In the genomic region with DNA sequence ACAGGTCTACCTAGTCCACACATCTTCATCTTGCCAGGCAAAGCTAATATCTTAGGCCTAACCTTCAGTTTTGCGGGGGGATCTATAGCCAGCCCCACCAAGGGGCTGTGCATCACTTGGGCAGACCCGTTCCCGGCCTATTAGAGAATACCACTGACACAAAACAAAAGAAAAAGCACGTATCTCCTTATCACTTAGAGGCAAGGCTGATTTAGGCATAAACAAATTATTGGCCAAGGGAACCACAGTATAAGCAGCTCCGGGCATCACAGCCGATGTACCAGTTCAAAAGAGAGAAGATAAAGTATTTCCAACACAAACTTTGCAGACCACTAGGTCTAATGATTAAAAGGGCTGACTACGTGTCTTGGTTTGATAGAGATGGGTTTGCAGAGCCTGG, we compare ENCODE assay signal across 32 cellular contexts.
DNase-seq lines count a peak whose midpoint lies in the region; ATAC-seq and TF ChIP-seq lines count a peak whose summit lies in the region.
"Had no signal": no experiment of that assay in that cellular context is flagged by ENCODE, and none has a peak within 500 bp of the region (broad histone marks: within the 10 kb centered on the region; RNA-seq: fewer than 3 reads in every experiment).

No MANE protein-coding gene starts in this region.

- no peaks in the 10 kb centered on the region for H3K36me3 Mint-ChIP-seq in endodermal cell (ENCODE audit: low read depth)
- H3K36me3 Mint-ChIP-seq: activated naive CD8-positive, alpha-beta T cell; CD8-positive, alpha-beta memory T cell; natural killer cell had no signal

- no peaks in the 10 kb centered on the region for H3K36me3 ChIP-seq in left ventricle myocardium inferior
- no peaks in the 10 kb centered on the region for H3K36me3 ChIP-seq in endodermal cell (ENCODE audit: control insufficient read depth, insufficient read depth, low read length)
- no peaks in the 10 kb centered on the region for H3K36me3 ChIP-seq in uterus
- H3K36me3 ChIP-seq: thoracic aorta had no signal

- no peak for TF ChIP-seq CTCF in left ventricle myocardium inferior (IDR thresholded peaks at IDR 0.05; ENCODE audit: borderline replicate concordance)
- TF ChIP-seq CTCF in endodermal cell (conservative IDR thresholded peaks at IDR 0.05), result no peak
- TF ChIP-seq CTCF in uterus (IDR thresholded peaks at IDR 0.05), result no peak

- no peak overlapping the region for H3K4me3 Mint-ChIP-seq in endodermal cell
- H3K4me3 Mint-ChIP-seq: activated CD4-positive, alpha-beta T cell treated with anti-CD3 and anti-CD28 coated beads, Interleukin-2, amount 10 ng/mL, durations not matched to agents 7 days and 5 days; activated naive CD8-positive, alpha-beta T cell; CD8-positive, alpha-beta memory T cell; natural killer cell had no signal

- no peaks in the 10 kb centered on the region for H3K9me3 Mint-ChIP-seq in endodermal cell
- H3K9me3 Mint-ChIP-seq: activated CD4-positive, alpha-beta T cell treated with anti-CD3 and anti-CD28 coated beads, Interleukin-2, amount 10 ng/mL, durations not matched to agents 7 days and 5 days; HFFc6; IgD-negative memory B cell; natural killer cell had no signal

- H3K27me3 Mint-ChIP-seq in endodermal cell (ENCODE audit: insufficient read depth), result no peaks in the 10 kb centered on the region
- H3K27me3 Mint-ChIP-seq: activated naive CD8-positive, alpha-beta T cell; CD8-positive, alpha-beta memory T cell; IgD-negative memory B cell had no signal

- DNase-seq in left ventricle myocardium inferior, result no peak
- DNase-seq in right cardiac atrium, result no peak
- DNase-seq in endodermal cell, result no peak
- DNase-seq in pons (ENCODE audit: low spot score), result peak; percentile 30
- DNase-seq in uterus, result no peak
- no peak for DNase-seq in NCI-H1930 (lab: John Stamatoyannopoulos, UW)
- DNase-seq: activated CD4-positive, alpha-beta T cell treated with anti-CD3 and anti-CD28 coated beads, Interleukin-2, amount 10 ng/mL, durations not matched to agents 7 days and 5 days; activated effector memory CD4-positive, alpha-beta T cell treated with anti-CD3 and anti-CD28 coated beads, Interleukin-2, amount 50 U/mL, for 16 hours; activated T-cell treated with anti-CD3 and anti-CD28 coated beads, Interleukin-2, amount 50 U/mL, for 1 hour; AML-193; CD8-positive, alpha-beta memory T cell; DMS 273 treated with DMSO at 0.1 percent for 48 hours; effector CD4-positive, alpha-beta T cell; GOT3; HFFc6; natural killer cell; NCI-H1092; NCI-H526 treated with DMSO at 0.1 percent for 48 hours; NK-92 treated with Interleukin-12 subunit alpha and Interleukin-12 subunit beta, amount 100 ng/mL, for 24 hours; occipital lobe; SHP77; stimulated activated naive CD4-positive, alpha-beta T cell; SW 1271; T-helper 9 cell had no signal

- no peaks in the 10 kb centered on the region for H3K27me3 ChIP-seq in left ventricle myocardium inferior (ENCODE audit: low read depth)
- H3K27me3 ChIP-seq in right cardiac atrium (ENCODE audit: control insufficient read depth, insufficient read depth), result no peaks in the 10 kb centered on the region
- no peaks in the 10 kb centered on the region for H3K27me3 ChIP-seq in endodermal cell (ENCODE audit: control insufficient read depth, insufficient read depth, low read length, poor library complexity, severe bottlenecking)
- H3K27me3 ChIP-seq in uterus, result no peaks in the 10 kb centered on the region

- WGBS in right cardiac atrium, result 61% methylated on average over 7 of the region's 7 CpGs
- 81 to 92% methylated on average over 3 to 7 of the region's 7 CpGs for WGBS in endodermal cell (ENCODE audit: insufficient coverage in 1 of 2, insufficient read length in 1 of 2), 2 experiments

- no peak for TF ChIP-seq POLR2A in uterus (IDR thresholded peaks at IDR 0.05)

- H3K4me1 Mint-ChIP-seq in endodermal cell, result peaks cover 17% of the 10 kb centered on the region
- H3K4me1 Mint-ChIP-seq: activated CD4-positive, alpha-beta T cell treated with anti-CD3 and anti-CD28 coated beads, Interleukin-2, amount 10 ng/mL, durations not matched to agents 7 days and 5 days; CD8-positive, alpha-beta memory T cell had no signal

- H3K4me1 ChIP-seq in left ventricle myocardium inferior, result peaks cover 69% of the 10 kb centered on the region
- H3K4me1 ChIP-seq in right cardiac atrium (ENCODE audit: control insufficient read depth, insufficient read depth, low read length), result peaks cover 4% of the 10 kb centered on the region
- no peaks in the 10 kb centered on the region for H3K4me1 ChIP-seq in endodermal cell (ENCODE audit: control insufficient read depth, insufficient read depth, low read length)
- H3K4me1 ChIP-seq in uterus, result no peaks in the 10 kb centered on the region
- H3K4me1 ChIP-seq: A549 had no signal

- no peak overlapping the region for H3K4me3 ChIP-seq in left ventricle myocardium inferior
- no peak overlapping the region for H3K4me3 ChIP-seq in right cardiac atrium (ENCODE audit: low read length)
- no peak overlapping the region for H3K4me3 ChIP-seq in endodermal cell (ENCODE audit: low read length)
- H3K4me3 ChIP-seq in uterus, result no peak overlapping the region
- H3K4me3 ChIP-seq: A549, thoracic aorta had no signal

- peak overlapping the region; percentile 7 for H3K27ac Mint-ChIP-seq in endodermal cell
- H3K27ac Mint-ChIP-seq: activated CD4-positive, alpha-beta T cell treated with anti-CD3 and anti-CD28 coated beads, Interleukin-2, amount 10 ng/mL, durations not matched to agents 7 days and 5 days; activated naive CD8-positive, alpha-beta T cell; CD8-positive, alpha-beta memory T cell; natural killer cell had no signal

- H3K9me3 ChIP-seq in left ventricle myocardium inferior (replicated peaks) (no peaks in the 10 kb centered on the region), right cardiac atrium (ENCODE audit: control insufficient read depth, low read length) (no peaks in the 10 kb centered on the region), endodermal cell (ENCODE audit: control insufficient read depth, low read length) (no peaks in the 10 kb centered on the region), uterus (no peaks in the 10 kb centered on the region)
- H3K9me3 ChIP-seq: A549, thoracic aorta had no signal

- no peak for ATAC-seq in right cardiac atrium
- no peak for ATAC-seq in GM19395 (IDR thresholded peaks at IDR 0.05; ENCODE audit: unreplicated experiment)
- ATAC-seq in HG03045 (IDR thresholded peaks at IDR 0.05; ENCODE audit: unreplicated experiment), result no peak
- ATAC-seq: A549, natural killer cell, Panc1 had no signal

- H3K27ac ChIP-seq in left ventricle myocardium inferior (replicated peaks), result peak overlapping the region; percentile 84
- no peak overlapping the region for H3K27ac ChIP-seq in right cardiac atrium (ENCODE audit: low read length)
- no peak overlapping the region for H3K27ac ChIP-seq in endodermal cell (ENCODE audit: low read depth, low read length)
- peak overlapping the region; percentile 58 to 63 for H3K27ac ChIP-seq in uterus
- H3K27ac ChIP-seq: A549, VCaP had no signal

- H3K9ac ChIP-seq in endodermal cell (ENCODE audit: extremely low read depth, low read length, poor library complexity, severe bottlenecking), result no peak overlapping the region

- intact Hi-C loops in left ventricle myocardium inferior (cut with micrococcal nuclease) (loop anchor here (10.0 kb wide), 2 partner anchors 65 to 525 kb away; no protein-coding TSS in a partner anchor), right cardiac atrium (cut with DNase I) (loop anchor here in 2 of 4 donors (10.0 kb wide), 3 partner anchors 65 to 1235 kb away; partner anchors contain the start of gene TCF4 (in 1 of the 2)), uterus (cut with DNase I; ENCODE audit: low total_unique reads) (no loop called here)

Comparison
In these comparisons a context has a peak if more than half of its experiments do, and no peak if none do; other contexts are left out.
1. H3K27ac ChIP-seq: peak in left ventricle myocardium inferior (single experiment) and uterus (2 of 2); none in right cardiac atrium (single experiment) and endodermal cell (single experiment).